In genomic region chr10:51244739-51245138, GRCh38 we compare ENCODE assay signal across 10 cellular contexts.
DNase-seq lines count a peak whose midpoint lies in the region; ATAC-seq and TF ChIP-seq lines count a peak whose summit lies in the region.
"Had no signal": no experiment of that assay in that cellular context is flagged by ENCODE, and none has a peak within 500 bp of the region (broad histone marks: within the 10 kb centered on the region; RNA-seq: fewer than 3 reads in every experiment).

No MANE protein-coding gene starts in this region.

- H2AFZ ChIP-seq in neuronal stem cell (ENCODE audit: low read length) = peak overlapping the region; percentile 54

- H3K14ac ChIP-seq in neuronal stem cell (ENCODE audit: low read length) = no peak overlapping the region

- no peak overlapping the region for H3K4me2 ChIP-seq in neuronal stem cell (ENCODE audit: insufficient read depth, low read length, poor library complexity, severe bottlenecking)

- no peak overlapping the region for H4K91ac ChIP-seq in neuronal stem cell (ENCODE audit: low read depth, low read length, poor library complexity)

- H3K27me3 ChIP-seq in neuronal stem cell (ENCODE audit: control insufficient read depth in 3 of 3, insufficient read depth in 3 of 3, low read depth in 1 of 3, low read length in 3 of 3) = no peaks in the 10 kb centered on the region

- ATAC-seq in HG02852 (IDR thresholded peaks at IDR 0.05; ENCODE audit: unreplicated experiment) = no peak
- ATAC-seq: activated CD8-positive, alpha-beta T cell treated with anti-CD3 and anti-CD28 coated beads for 36 hours had no signal

- no CpG with 5 or more reads among the region's 4 CpGs for whole genome bisulfite sequencing in neuronal stem cell (ENCODE audit: extremely low coverage in 2 of 2, insufficient read length in 2 of 2, insufficient replicate concordance in 1 of 2), 2 donors

- no peak overlapping the region for H3K9ac ChIP-seq in neuronal stem cell (ENCODE audit: low read depth, low read length, poor library complexity)

- H2BK12ac ChIP-seq in neuronal stem cell (ENCODE audit: low read length) = no peak overlapping the region

- no peak overlapping the region for H3K23ac ChIP-seq in neuronal stem cell (ENCODE audit: low read depth, low read length, poor library complexity)

- no peak overlapping the region for H2BK15ac ChIP-seq in neuronal stem cell (ENCODE audit: low read length)

- H3K18ac ChIP-seq in neuronal stem cell (ENCODE audit: low read length) = no peak overlapping the region

- no peak overlapping the region for H2BK120ac ChIP-seq in neuronal stem cell (ENCODE audit: low read depth, low read length)

- H3K27ac ChIP-seq in neuronal stem cell (replicated peaks; ENCODE audit: low read length) (peak overlapping the region; percentile 75), coronary artery (peak overlapping the region in 1 of 2 donors; percentile 14)

- TF ChIP-seq CTCF in coronary artery (IDR thresholded peaks at IDR 0.05) = no peak

- peak overlapping the region in 1 of 2 donors; percentile 4 for H3K4me3 ChIP-seq in neuronal stem cell (ENCODE audit: low read length in 2 of 2)
- H3K4me3 ChIP-seq in coronary artery = no peak overlapping the region

- in situ Hi-C loops in Caki2 (cut with HindIII; ENCODE audit: low pct_unique_long_range_greater_than_20kb, low sequenced_read_pairs) = no loop called here

- H2AK5ac ChIP-seq in neuronal stem cell (ENCODE audit: low read depth, low read length) = no peak overlapping the region

- H3K4me1 ChIP-seq in neuronal stem cell (ENCODE audit: control insufficient read depth in 2 of 2, insufficient read depth in 1 of 2, low read depth in 1 of 2, low read length in 2 of 2) = peaks cover 7 to 57% of the 10 kb centered on the region in 2 donors

- H3K79me1 ChIP-seq in neuronal stem cell (ENCODE audit: low read depth, low read length) = no peaks in the 10 kb centered on the region

- no peaks in the 10 kb centered on the region for H3K9me3 ChIP-seq in neuronal stem cell (replicated peaks in 1 of 2; ENCODE audit: control insufficient read depth in 2 of 2, insufficient read depth in 1 of 2, low read depth in 1 of 2, low read length in 2 of 2)

- DNase-seq in Caki2 (ENCODE audit: low read depth) (peak; percentile 35), T1000 (lab: John Stamatoyannopoulos, UW) (peak; percentile 33), glomerular visceral epithelial cell (ENCODE audit: extremely low spot score) (peak; percentile 71), neuronal stem cell (ENCODE audit: low spot score) (peak; percentile 56), coronary artery (ENCODE audit: low spot score) (no peak), NCI-H2227 treated with DMSO at 0.1 percent for 48 hours (lab: John Stamatoyannopoulos, UW) (no peak)
- DNase-seq in stimulated activated CD4-positive, alpha-beta T cell treated with anti-CD3 and anti-CD28 coated beads, Interleukin-12 subunit alpha, Interleukin-12 subunit beta, amount 100 ng/mL, for 4 hours = no peak
- DNase-seq: activated CD8-positive, alpha-beta T cell treated with anti-CD3 and anti-CD28 coated beads for 36 hours; CD4-positive, CD25-positive, alpha-beta regulatory T cell had no signal

- H3K4ac ChIP-seq in neuronal stem cell (ENCODE audit: low read length) = no peak overlapping the region

- H2BK5ac ChIP-seq in neuronal stem cell (ENCODE audit: low read length) = no peak overlapping the region

- no peak overlapping the region for H4K8ac ChIP-seq in neuronal stem cell (ENCODE audit: low read depth, low read length)

- no peaks in the 10 kb centered on the region for H3K36me3 ChIP-seq in neuronal stem cell (replicated peaks in 1 of 2; ENCODE audit: control insufficient read depth in 2 of 2, insufficient read depth in 2 of 2, low read length in 2 of 2)

Comparison
In these comparisons a context has a peak if more than half of its experiments do, and no peak if none do; other contexts are left out.
1. DNase-seq: peak in Caki2 (single experiment), T1000 (single experiment), glomerular visceral epithelial cell (single experiment) and neuronal stem cell (single experiment); none in coronary artery (single experiment), NCI-H2227 treated with DMSO at 0.1 percent for 48 hours (single experiment) and stimulated activated CD4-positive, alpha-beta T cell treated with anti-CD3 and anti-CD28 coated beads, Interleukin-12 subunit alpha, Interleukin-12 subunit beta, amount 100 ng/mL, for 4 hours (single experiment).